In genomic region chr14:75673345-75673744, GRCh38 we compare ENCODE assay signal across 20 cellular contexts. TPM values are rescaled to one million over a fixed set of nuclear protein-coding genes. Genes with fewer than 3 reads are reported as not detected.
A peak's percentile ranks its signal among the peaks of the same experiment; 100 is the strongest.
DNase-seq lines count a peak whose midpoint lies in the region; ATAC-seq, FAIRE-seq and TF ChIP-seq lines count a peak whose summit lies in the region.
"Had no signal": no experiment of that assay in that cellular context is flagged by ENCODE, and none has a peak within 500 bp of the region (broad histone marks: within the 10 kb centered on the region; RNA-seq: fewer than 3 reads in every experiment).

No MANE protein-coding gene starts in this region.

- no peak overlapping the region for H3K4me3 Mint-ChIP-seq in activated T-helper 2 cell treated with anti-CD3 and anti-CD28 coated beads, Interferon-gamma antibody, Interleukin-2, Interleukin-4, amounts not matched to agents 10 μg/mL and 5 μg/mL and 100 μg/mL, durations not matched to agents 14 hours and 24 hours and 36 hours (ENCODE audit: low read depth)
- H3K4me3 Mint-ChIP-seq: B cell, nephron had no signal

- peaks cover 58% of the 10 kb centered on the region for H3K36me3 Mint-ChIP-seq in activated T-helper 2 cell treated with anti-CD3 and anti-CD28 coated beads, Interferon-gamma antibody, Interleukin-2, Interleukin-4, amounts not matched to agents 10 μg/mL and 5 μg/mL and 100 μg/mL, durations not matched to agents 14 hours and 24 hours and 36 hours (ENCODE audit: low read depth)

- no peak for TF ChIP-seq POLR2A in GM12891 (IDR thresholded peaks at IDR 0.05; ENCODE audit: low read depth, low read length)

- FAIRE-seq in GM12891 (lab: Jason Lieb, UNC) = peak; percentile 64
- FAIRE-seq: endometrium, H54, islet of Langerhans had no signal

- H3K4me1 Mint-ChIP-seq in activated T-helper 2 cell treated with anti-CD3 and anti-CD28 coated beads, Interferon-gamma antibody, Interleukin-2, Interleukin-4, amounts not matched to agents 10 μg/mL and 5 μg/mL and 100 μg/mL, durations not matched to agents 14 hours and 24 hours and 36 hours (ENCODE audit: low read depth) = peaks cover 18% of the 10 kb centered on the region
- H3K4me1 Mint-ChIP-seq: B cell, nephron had no signal

- no peaks in the 10 kb centered on the region for H3K27me3 Mint-ChIP-seq in activated T-helper 2 cell treated with anti-CD3 and anti-CD28 coated beads, Interferon-gamma antibody, Interleukin-2, Interleukin-4, amounts not matched to agents 10 μg/mL and 5 μg/mL and 100 μg/mL, durations not matched to agents 14 hours and 24 hours and 36 hours (ENCODE audit: low read depth)
- H3K27me3 Mint-ChIP-seq: B cell had no signal

- intact Hi-C loops in activated T-helper 2 cell treated with anti-CD3 and anti-CD28 coated beads, Interferon-gamma antibody, Interleukin-2, Interleukin-4, amounts not matched to agents 10 μg/mL and 5 μg/mL and 100 μg/mL, durations not matched to agents 14 hours and 24 hours and 36 hours (cut with micrococcal nuclease) = no loop called here

- peak; percentile 89 to 96 for ATAC-seq in activated CD4-positive, CD25-positive, alpha-beta regulatory T cell treated with anti-CD3 and anti-CD28 coated beads, Interleukin-2, amount 50 U/mL, for 24 hours
- ATAC-seq in GM21529 (IDR thresholded peaks at IDR 0.05; ENCODE audit: unreplicated experiment) (peak; percentile 72), GM21423 (IDR thresholded peaks at IDR 0.05; ENCODE audit: unreplicated experiment) (no peak)
- ATAC-seq: Panc1 had no signal

- peak overlapping the region; percentile 77 for H3K27ac Mint-ChIP-seq in activated T-helper 2 cell treated with anti-CD3 and anti-CD28 coated beads, Interferon-gamma antibody, Interleukin-2, Interleukin-4, amounts not matched to agents 10 μg/mL and 5 μg/mL and 100 μg/mL, durations not matched to agents 14 hours and 24 hours and 36 hours
- H3K27ac Mint-ChIP-seq: B cell, nephron had no signal

- H3K9me3 Mint-ChIP-seq in activated T-helper 2 cell treated with anti-CD3 and anti-CD28 coated beads, Interferon-gamma antibody, Interleukin-2, Interleukin-4, amounts not matched to agents 10 μg/mL and 5 μg/mL and 100 μg/mL, durations not matched to agents 14 hours and 24 hours and 36 hours = no peaks in the 10 kb centered on the region

- DNase-seq in activated CD4-positive, CD25-positive, alpha-beta regulatory T cell treated with anti-CD3 and anti-CD28 coated beads, Interleukin-2, amount 50 U/mL, for 72 hours = no peak
- DNase-seq in GM12891 (ENCODE audit: insufficient read length, low spot score) (no peak), DMS114 treated with DMSO at 0.1 percent for 48 hours (lab: John Stamatoyannopoulos, UW; ENCODE audit: unreplicated experiment) (no peak)
- DNase-seq in activated T-helper 2 cell treated with anti-CD3 and anti-CD28 coated beads, Interferon-gamma antibody, Interleukin-2, Interleukin-4, amounts not matched to agents 10 μg/mL and 5 μg/mL and 100 μg/mL, durations not matched to agents 14 hours and 24 hours and 36 hours (ENCODE audit: low spot score) = no peak
- DNase-seq in activated effector memory CD4-positive, alpha-beta T cell treated with Interleukin-2 at 50 U/mL for 16 hours = no peak
- DNase-seq: activated CD4-positive, alpha-beta T cell treated with anti-CD3 and anti-CD28 coated beads for 4 hours; GDM1; mesenchymal stem cell; NCI-H1417; NCI-H774; tibial artery had no signal

TF ChIP-seq in GM12891, 5 proteins besides CTCF, POLR2A, EP300 and RAD21:
- TF ChIP-seq SPI1 (IDR thresholded peaks at IDR 0.05; ENCODE audit: low read depth, low read length) (no peak), POLR2AphosphoS5 (IDR thresholded peaks at IDR 0.05; ENCODE audit: low read depth, low read length) (no peak), POU2F2 (IDR thresholded peaks at IDR 0.05; ENCODE audit: low read depth, low read length) (no peak), PAX5 (IDR thresholded peaks at IDR 0.05; ENCODE audit: insufficient read depth, low read length, severe bottlenecking) (no peak), TAF1 (IDR thresholded peaks at IDR 0.05; ENCODE audit: low read depth, low read length) (no peak)

RNA-seq across cellular contexts. Expression of gene TTLL5, which starts 12.3 kb away (rescaled TPM):
- polyA plus RNA-seq in GM12891 (2012; ENCODE audit: low read depth, missing spikeins) = 11.5 TPM
- total RNA-seq in activated T-helper 2 cell treated with anti-CD3 and anti-CD28 coated beads, Interferon-gamma antibody, Interleukin-2, Interleukin-4, amounts not matched to agents 10 μg/mL and 5 μg/mL and 100 μg/mL, durations not matched to agents 14 hours and 24 hours and 36 hours = 28.8 and 29.6 TPM in 2 replicates

RNA-seq across cellular contexts. Expression of gene ERG28, which starts 12.7 kb away (rescaled TPM):
- polyA plus RNA-seq in GM12891 (2012; ENCODE audit: low read depth, missing spikeins) = 20.1 TPM
- total RNA-seq in activated T-helper 2 cell treated with anti-CD3 and anti-CD28 coated beads, Interferon-gamma antibody, Interleukin-2, Interleukin-4, amounts not matched to agents 10 μg/mL and 5 μg/mL and 100 μg/mL, durations not matched to agents 14 hours and 24 hours and 36 hours = 20.3 and 21.6 TPM in 2 replicates
